Comparison of ENCODE assay signal across 37 cellular contexts in the genomic region with DNA sequence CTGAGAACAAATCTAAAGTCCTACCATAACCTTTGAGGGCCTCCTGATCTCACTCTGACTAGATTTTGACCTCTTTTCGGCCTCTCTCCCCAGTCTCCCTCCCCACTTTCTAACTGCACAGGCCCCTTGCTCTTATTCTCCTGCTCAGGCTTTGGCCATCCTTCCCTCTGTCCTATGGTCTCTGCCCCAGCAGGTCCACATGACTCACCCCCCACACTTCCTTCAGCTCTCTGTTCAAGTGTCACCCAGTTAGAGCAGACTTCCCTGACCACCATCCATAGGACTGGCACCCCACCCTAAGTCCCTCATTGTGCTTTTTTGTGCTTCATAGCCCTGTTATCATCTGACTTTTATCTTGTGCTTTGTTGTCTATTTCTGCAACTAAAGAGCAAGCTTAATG. TPM values are rescaled to one million over a fixed set of nuclear protein-coding genes. Genes with fewer than 3 reads are reported as not detected.
DNase-seq lines count a peak whose midpoint lies in the region; FAIRE-seq and TF ChIP-seq lines count a peak whose summit lies in the region.
"Had no signal": no experiment of that assay in that cellular context is flagged by ENCODE, and none has a peak within 500 bp of the region (broad histone marks: within the 10 kb centered on the region; RNA-seq: fewer than 3 reads in every experiment).

No MANE protein-coding gene starts in this region.

- DNase-seq in HTR-8/SVneo (ENCODE audit: insufficient read length, low spot score) (no peak), brain microvascular endothelial cell (no peak), glomerular visceral epithelial cell (ENCODE audit: extremely low spot score) (peak; percentile 6), NCI-H526 treated with DMSO at 0.1 percent for 48 hours (lab: John Stamatoyannopoulos, UW) (no peak), T1000 (lab: John Stamatoyannopoulos, UW) (no peak)
- DNase-seq in effector memory CD4-positive, alpha-beta T cell, result no peak
- DNase-seq in activated CD4-positive, alpha-beta memory T cell treated with anti-CD3 and anti-CD28 coated beads, Interleukin-2, amount 10 ng/mL, durations not matched to agents 7 days and 5 days, result no peak
- DNase-seq: activated B cell treated with CpG ODN at 0.5 μM for 24 hours; activated CD4-positive, alpha-beta T cell treated with anti-CD3 and anti-CD28 coated beads, Interleukin-2, amount 50 U/mL, for 1 hour; activated CD8-positive, alpha-beta memory T cell treated with anti-CD3 and anti-CD28 coated beads, Interleukin-2, amount 10 ng/mL, durations not matched to agents 7 days and 5 days; activated T-cell treated with anti-CD3 and anti-CD28 coated beads, Interleukin-2, amount 50 U/mL, for 48 hours; AML-193; CD4-positive, CD25-positive, alpha-beta regulatory T cell; dermis blood vessel endothelial cell; DMS79 treated with DMSO at 0.1 percent for 48 hours; H7; Karpas-422; NCI-H1417 treated with DMSO at 0.1 percent for 48 hours; NCI-H2081; NCI-H69; posterior cingulate gyrus; stimulated activated CD4-positive, alpha-beta T cell treated with anti-CD3 and anti-CD28 coated beads, Interleukin-2, amount 100 ng/mL, for 24 hours; stomach; thyroid gland; uterus had no signal

- peaks cover 45% of the 10 kb centered on the region for H3K4me1 ChIP-seq in ACC112 (ENCODE audit: control insufficient read depth, insufficient read depth, low read length, unreplicated experiment)
- no peaks in the 10 kb centered on the region for H3K4me1 ChIP-seq in effector memory CD4-positive, alpha-beta T cell (ENCODE audit: control insufficient read depth, insufficient read depth, low read length, poor library complexity, severe bottlenecking)
- H3K4me1 ChIP-seq: A549, stomach, thyroid gland had no signal

- H3K27ac ChIP-seq in ACC112 (ENCODE audit: low read depth, low read length) (peak overlapping the region; percentile 70), brain microvascular endothelial cell (peak overlapping the region; percentile 51)
- H3K27ac ChIP-seq in effector memory CD4-positive, alpha-beta T cell (ENCODE audit: insufficient read depth, low read length, poor library complexity, severe bottlenecking), result no peak overlapping the region
- H3K27ac ChIP-seq: A549, HL-60, stomach, thyroid gland had no signal

- H3K36me3 Mint-ChIP-seq in activated CD4-positive, alpha-beta memory T cell treated with anti-CD3 and anti-CD28 coated beads, Interleukin-2, amount 10 ng/mL, durations not matched to agents 7 days and 5 days (ENCODE audit: low read depth), result no peaks in the 10 kb centered on the region

- no peaks in the 10 kb centered on the region for H3K27me3 Mint-ChIP-seq in activated CD4-positive, alpha-beta memory T cell treated with anti-CD3 and anti-CD28 coated beads, Interleukin-2, amount 10 ng/mL, durations not matched to agents 7 days and 5 days
- H3K27me3 Mint-ChIP-seq: activated B cell treated with CpG ODN at 0.5 μM for 24 hours; activated CD8-positive, alpha-beta memory T cell treated with anti-CD3 and anti-CD28 coated beads, Interleukin-2, amount 10 ng/mL, durations not matched to agents 7 days and 5 days; CD4-positive, CD25-positive, alpha-beta regulatory T cell; memory B cell had no signal

- in situ Hi-C loops in brain microvascular endothelial cell (cut with HindIII; ENCODE audit: low pct_ligation_motif_present, low sequenced_read_pairs), result no loop called here

- FAIRE-seq in HTR-8/SVneo (lab: Jason Lieb, UNC), result peak; percentile 72
- FAIRE-seq: A549, endometrium, HepG2 had no signal

- POLR2A ChIA-PET in activated CD4-positive, alpha-beta memory T cell treated with anti-CD3 and anti-CD28 coated beads, Interleukin-2, amount 10 ng/mL, durations not matched to agents 7 days and 5 days (lab: Charles Lee), result no interaction called here

- peak overlapping the region; percentile 13; the same call in 1 of the 2 replicates for H3K4me3 ChIP-seq in ACC112 (ENCODE audit: low read depth, low read length)
- no peak overlapping the region for H3K4me3 ChIP-seq in brain microvascular endothelial cell (ENCODE audit: low read depth, low read length)
- no peak overlapping the region for H3K4me3 ChIP-seq in effector memory CD4-positive, alpha-beta T cell (ENCODE audit: insufficient read depth, low read depth, low read length, poor library complexity, severe bottlenecking)
- H3K4me3 ChIP-seq: A549, right atrium auricular region, stomach, thyroid gland, uterus had no signal

- no peak for TF ChIP-seq CTCF in brain microvascular endothelial cell (IDR thresholded peaks at IDR 0.05; ENCODE audit: low read depth, low read length, missing control alignments)

- no peak overlapping the region for H3K4me3 Mint-ChIP-seq in activated CD4-positive, alpha-beta memory T cell treated with anti-CD3 and anti-CD28 coated beads, Interleukin-2, amount 10 ng/mL, durations not matched to agents 7 days and 5 days
- H3K4me3 Mint-ChIP-seq: activated B cell treated with CpG ODN at 0.5 μM for 24 hours; activated CD8-positive, alpha-beta memory T cell treated with anti-CD3 and anti-CD28 coated beads, Interleukin-2, amount 10 ng/mL, durations not matched to agents 7 days and 5 days; CD4-positive, CD25-positive, alpha-beta regulatory T cell; memory B cell had no signal

- H3K27me3 ChIP-seq in ACC112 (ENCODE audit: insufficient read depth, low read length) (no peaks in the 10 kb centered on the region), brain microvascular endothelial cell (replicated peaks) (no peaks in the 10 kb centered on the region)
- no peaks in the 10 kb centered on the region for H3K27me3 ChIP-seq in effector memory CD4-positive, alpha-beta T cell (replicated peaks; ENCODE audit: control insufficient read depth, insufficient read depth, low read length, poor library complexity, severe bottlenecking)
- H3K27me3 ChIP-seq: right atrium auricular region, stomach, thyroid gland, uterus had no signal

- peaks cover 22% of the 10 kb centered on the region for H3K9me3 Mint-ChIP-seq in activated CD4-positive, alpha-beta memory T cell treated with anti-CD3 and anti-CD28 coated beads, Interleukin-2, amount 10 ng/mL, durations not matched to agents 7 days and 5 days

- no peaks in the 10 kb centered on the region for H3K4me1 Mint-ChIP-seq in activated CD4-positive, alpha-beta memory T cell treated with anti-CD3 and anti-CD28 coated beads, Interleukin-2, amount 10 ng/mL, durations not matched to agents 7 days and 5 days
- H3K4me1 Mint-ChIP-seq: activated B cell treated with CpG ODN at 0.5 μM for 24 hours; activated CD8-positive, alpha-beta memory T cell treated with anti-CD3 and anti-CD28 coated beads, Interleukin-2, amount 10 ng/mL, durations not matched to agents 7 days and 5 days; CD4-positive, CD25-positive, alpha-beta regulatory T cell; memory B cell had no signal

- no peak overlapping the region for H2AFZ ChIP-seq in ACC112 (ENCODE audit: low read length, unreplicated experiment)

- H3K27ac Mint-ChIP-seq in activated CD4-positive, alpha-beta memory T cell treated with anti-CD3 and anti-CD28 coated beads, Interleukin-2, amount 10 ng/mL, durations not matched to agents 7 days and 5 days, result no peak overlapping the region
- H3K27ac Mint-ChIP-seq: activated B cell treated with CpG ODN at 0.5 μM for 24 hours; activated CD8-positive, alpha-beta memory T cell treated with anti-CD3 and anti-CD28 coated beads, Interleukin-2, amount 10 ng/mL, durations not matched to agents 7 days and 5 days; CD4-positive, CD25-positive, alpha-beta regulatory T cell; memory B cell had no signal

- H3K9me3 ChIP-seq in effector memory CD4-positive, alpha-beta T cell (ENCODE audit: control insufficient read depth, low read length), result no peaks in the 10 kb centered on the region
- H3K9me3 ChIP-seq: thyroid gland, uterus had no signal

- no peaks in the 10 kb centered on the region for H3K79me2 ChIP-seq in ACC112 (ENCODE audit: control insufficient read depth, insufficient read depth, low read length, unreplicated experiment)

- H3K36me3 ChIP-seq in ACC112 (ENCODE audit: insufficient read depth, low read length) (peaks cover 5% of the 10 kb centered on the region; the same call in 1 of the 2 replicates), brain microvascular endothelial cell (replicated peaks) (no peaks in the 10 kb centered on the region)
- H3K36me3 ChIP-seq in effector memory CD4-positive, alpha-beta T cell (ENCODE audit: control insufficient read depth, insufficient read depth, low read length), result no peaks in the 10 kb centered on the region
- H3K36me3 ChIP-seq: right atrium auricular region, stomach, thyroid gland, uterus had no signal

- CTCF ChIA-PET in activated CD4-positive, alpha-beta memory T cell treated with anti-CD3 and anti-CD28 coated beads, Interleukin-2, amount 10 ng/mL, durations not matched to agents 7 days and 5 days (lab: Charles Lee), result no interaction called here

RNA-seq across cellular contexts. Expression of a gene that starts 41.2 kb away (rescaled TPM):
- total RNA-seq in activated CD4-positive, alpha-beta memory T cell treated with anti-CD3 and anti-CD28 coated beads, Interleukin-2, amount 10 ng/mL, durations not matched to agents 7 days and 5 days, result not detected
- total RNA-seq: activated B cell treated with CpG ODN at 0.5 μM for 24 hours; activated CD8-positive, alpha-beta memory T cell treated with anti-CD3 and anti-CD28 coated beads, Interleukin-2, amount 10 ng/mL, durations not matched to agents 7 days and 5 days; CD4-positive, CD25-positive, alpha-beta regulatory T cell; dermis blood vessel endothelial cell; fibroblast of lung; glomerular endothelial cell; H7; HepG2; left lobe of liver; right atrium auricular region; SK-MEL-5; stomach; T-helper 1 cell treated with Interleukin-12 subunit alpha and Interleukin-12 subunit beta and Interleukin-4 antibody, amounts not matched to agents 30 ng/mL and 1 ng/mL, for 36 hours; uterus had no signal
